ENCODE assay signal across 24 cellular contexts in the genomic region with DNA sequence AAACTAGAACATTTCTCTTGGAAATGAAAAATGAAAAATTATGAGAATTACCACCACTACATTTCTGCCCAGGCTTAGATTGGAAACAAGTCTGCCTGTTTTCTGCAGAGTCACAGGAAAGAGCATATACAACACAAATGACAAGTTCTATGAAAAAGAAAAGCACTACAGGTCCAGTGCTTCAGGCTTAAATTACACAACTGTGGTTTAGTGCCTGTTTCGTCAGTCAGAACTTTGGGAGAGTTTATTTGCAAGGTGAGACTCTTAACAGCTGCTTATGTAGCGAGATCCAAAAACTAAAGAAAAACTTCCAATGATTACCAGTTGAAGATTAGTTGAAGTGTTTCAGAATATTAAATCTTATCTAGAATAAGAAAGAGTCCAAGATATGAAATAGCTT.
DNase-seq lines count a peak whose midpoint lies in the region; ATAC-seq and TF ChIP-seq lines count a peak whose summit lies in the region.
"Had no signal": no experiment of that assay in that cellular context is flagged by ENCODE, and none has a peak within 500 bp of the region (broad histone marks: within the 10 kb centered on the region; RNA-seq: fewer than 3 reads in every experiment).

No MANE protein-coding gene starts in this region.

- peak overlapping the region; percentile 91 for H3K27ac Mint-ChIP-seq in T-helper 17 cell
- H3K27ac Mint-ChIP-seq: activated CD4-positive, alpha-beta memory T cell treated with anti-CD3 and anti-CD28 coated beads for 36 hours; T-helper 2 cell treated with Interferon-gamma antibody and Interleukin-4, amounts not matched to agents 5 μg/mL and 100 μg/mL, for 36 hours had no signal

- H3K9ac ChIP-seq in GM23248 (no peak overlapping the region), subcutaneous abdominal adipose tissue (ENCODE audit: low read length in 5 of 5) (no peak overlapping the region)

- 85 to 90% methylated on average over 2 of the region's 2 CpGs for WGBS in GM23248 (ENCODE audit: low coverage in 1 of 2, low lambda C conversion rate in 2 of 2, missing lambda C conversion rate in 2 of 2), 2 experiments
- 93 to 98% methylated on average over 2 of the region's 2 CpGs for WGBS in heart right ventricle, 2 donors

- no peak overlapping the region for H2AFZ ChIP-seq in GM23248

- peaks cover 54% of the 10 kb centered on the region for H4K20me1 ChIP-seq in GM23248 (ENCODE audit: insufficient read depth)

- H3K4me1 ChIP-seq in GM23248 (ENCODE audit: insufficient read depth) (peaks cover 67% of the 10 kb centered on the region), lower lobe of right lung (peaks cover 71% of the 10 kb centered on the region), subcutaneous abdominal adipose tissue (ENCODE audit: control insufficient read depth in 5 of 5, insufficient read depth in 5 of 5, low read length in 5 of 5) (peaks cover 0 to 79% (median 38%) of the 10 kb centered on the region in 5 donors), heart right ventricle (peaks cover 4 to 75% (median 57%) of the 10 kb centered on the region in 9 donors)

- no peaks in the 10 kb centered on the region for H3K9me3 ChIP-seq in GM23248 (ENCODE audit: low read depth)
- H3K9me3 ChIP-seq in T-helper 17 cell (ENCODE audit: control insufficient read depth, low read length, poor library complexity, severe bottlenecking): no peaks in the 10 kb centered on the region
- no peaks in the 10 kb centered on the region for H3K9me3 ChIP-seq in lower lobe of right lung
- H3K9me3 ChIP-seq in subcutaneous abdominal adipose tissue (ENCODE audit: control insufficient read depth in 5 of 5, low read length in 5 of 5): no peaks in the 10 kb centered on the region
- no peaks in the 10 kb centered on the region for H3K9me3 ChIP-seq in heart right ventricle
- H3K9me3 ChIP-seq: left ventricle myocardium inferior, spleen had no signal

- ATAC-seq in T-helper 17 cell: no peak
- peak; percentile 74 to 76 for ATAC-seq in lower lobe of right lung
- no peak for ATAC-seq in heart right ventricle
- ATAC-seq: SK-N-SH treated with all-trans-retinoic acid at 6 μM for 48 hours had no signal

- no peaks in the 10 kb centered on the region for H3K27me3 Mint-ChIP-seq in T-helper 17 cell
- H3K27me3 Mint-ChIP-seq: activated CD4-positive, alpha-beta memory T cell treated with anti-CD3 and anti-CD28 coated beads for 36 hours; type B pancreatic cell had no signal

- H3K36me3 Mint-ChIP-seq in T-helper 17 cell (ENCODE audit: low read depth): peaks cover 8% of the 10 kb centered on the region

- DNase-seq in GM23248: no peak
- DNase-seq in T-helper 17 cell: no peak
- DNase-seq in lower lobe of right lung: no peak
- DNase-seq in posterior vena cava (ENCODE audit: low spot score): no peak
- no peak for DNase-seq in 8988T
- no peak for DNase-seq in heart right ventricle
- DNase-seq: activated CD4-positive, alpha-beta memory T cell treated with anti-CD3 and anti-CD28 coated beads for 36 hours; activated CD4-positive, CD25-positive, alpha-beta regulatory T cell; dermis blood vessel endothelial cell; left ventricle myocardium inferior; NCI-H1417; NCI-H2171 treated with DMSO at 0.1 percent for 48 hours; NCI-H526 treated with DMSO at 0.1 percent for 48 hours; spleen; stimulated activated CD4-positive, alpha-beta T cell treated with anti-CD3 and anti-CD28 coated beads, Interleukin-4, amount 100 ng/mL, for 24 hours; stimulated activated naive CD4-positive, alpha-beta T cell treated with Interleukin-2 at 50 U/mL for 16 hours had no signal

- peaks cover 31% of the 10 kb centered on the region for H3K4me1 Mint-ChIP-seq in T-helper 17 cell

- H3K9me2 ChIP-seq in GM23248 (ENCODE audit: insufficient read depth): no peaks in the 10 kb centered on the region

- H3K27ac ChIP-seq in GM23248 (peak overlapping the region; percentile 13), lower lobe of right lung (peak overlapping the region; percentile 51), subcutaneous abdominal adipose tissue (ENCODE audit: low read depth, low read length) (peak overlapping the region; percentile 9), heart right ventricle (no peak overlapping the region)
- H3K27ac ChIP-seq: C4-2B, cardiac muscle cell, left ventricle myocardium inferior, RWPE1, spleen had no signal

- no peak overlapping the region for H3K4me3 Mint-ChIP-seq in T-helper 17 cell
- H3K4me3 Mint-ChIP-seq: activated CD4-positive, alpha-beta memory T cell treated with anti-CD3 and anti-CD28 coated beads for 36 hours; nephron; T-helper 2 cell treated with Interferon-gamma antibody and Interleukin-4, amounts not matched to agents 5 μg/mL and 100 μg/mL, for 36 hours; type B pancreatic cell had no signal

- H3K4me3 ChIP-seq in GM23248 (no peak overlapping the region), lower lobe of right lung (no peak overlapping the region), subcutaneous abdominal adipose tissue (ENCODE audit: low read depth in 1 of 5, low read length in 5 of 5) (no peak overlapping the region), heart right ventricle (no peak overlapping the region)
- H3K4me3 ChIP-seq: cardiac muscle cell, left ventricle myocardium inferior, spleen had no signal

- peaks cover 63% of the 10 kb centered on the region for H3K36me3 ChIP-seq in GM23248 (ENCODE audit: low read depth)
- peaks cover 33% of the 10 kb centered on the region for H3K36me3 ChIP-seq in lower lobe of right lung
- H3K36me3 ChIP-seq in subcutaneous abdominal adipose tissue (ENCODE audit: control insufficient read depth in 5 of 5, insufficient read depth in 5 of 5, low read length in 5 of 5): peaks cover 13 to 34% (median 23%) of the 10 kb centered on the region in 5 donors
- peaks cover 0 to 59% (median 4%) of the 10 kb centered on the region in 9 donors for H3K36me3 ChIP-seq in heart right ventricle

- peaks cover 100% of the 10 kb centered on the region for H3K79me2 ChIP-seq in GM23248 (ENCODE audit: insufficient read depth)

- H3K27me3 ChIP-seq in GM23248 (replicated peaks; ENCODE audit: insufficient read depth) (no peaks in the 10 kb centered on the region), lower lobe of right lung (ENCODE audit: low read depth) (no peaks in the 10 kb centered on the region), subcutaneous abdominal adipose tissue (ENCODE audit: control insufficient read depth in 5 of 5, insufficient read depth in 4 of 5, low read length in 5 of 5) (no peaks in the 10 kb centered on the region), heart right ventricle (no peaks in the 10 kb centered on the region)
- H3K27me3 ChIP-seq: cardiac muscle cell, spleen had no signal

- no peak overlapping the region for H3K4me2 ChIP-seq in GM23248 (ENCODE audit: unreplicated experiment)

- H3F3A ChIP-seq in GM23248 (ENCODE audit: insufficient read depth): peaks cover 85% of the 10 kb centered on the region

- intact Hi-C loops in lower lobe of right lung (cut with DNase I): no loop called here
- intact Hi-C loops in posterior vena cava (cut with DNase I): no loop called here
- intact Hi-C loops in heart right ventricle (cut with DNase I): no loop called here

- in situ Hi-C loops in GM23248 (cut with MboI): no loop called here

- TF ChIP-seq CTCF in lower lobe of right lung (IDR thresholded peaks at IDR 0.05): no peak
- TF ChIP-seq CTCF in heart right ventricle (IDR thresholded peaks at IDR 0.05): no peak

Comparison
In these comparisons a context has a peak if more than half of its experiments do, and no peak if none do; other contexts are left out.
1. H3K27ac ChIP-seq: peak in GM23248 (single experiment), lower lobe of right lung (single experiment) and subcutaneous abdominal adipose tissue (single experiment); none in heart right ventricle (0 of 10).
2. ATAC-seq: peak in lower lobe of right lung (2 of 2); none in T-helper 17 cell (single experiment) and heart right ventricle (0 of 8).